17 cellular contexts compared by ENCODE assay signal in genomic region chr2:84792856-84793522, GRCh38.
DNase-seq lines count a peak whose midpoint lies in the region; ATAC-seq, FAIRE-seq and TF ChIP-seq lines count a peak whose summit lies in the region.
"Had no signal": no experiment of that assay in that cellular context is flagged by ENCODE, and none has a peak within 500 bp of the region (broad histone marks: within the 10 kb centered on the region; RNA-seq: fewer than 3 reads in every experiment).

No MANE protein-coding gene starts in this region.

- no peak overlapping the region for H3K27ac Mint-ChIP-seq in CD8-positive, alpha-beta T cell
- H3K27ac Mint-ChIP-seq: H9 had no signal

- no peaks in the 10 kb centered on the region for H3K36me3 Mint-ChIP-seq in CD8-positive, alpha-beta T cell

- POLR2A ChIA-PET in CD8-positive, alpha-beta T cell (lab: Charles Lee), result no interaction called here

- H3K4me3 Mint-ChIP-seq in CD8-positive, alpha-beta T cell, result no peak overlapping the region
- H3K4me3 Mint-ChIP-seq: H9 had no signal

- H3K27me3 ChIP-seq in CD8-positive, alpha-beta T cell (ENCODE audit: insufficient read depth, low read length), result no peaks in the 10 kb centered on the region
- H3K27me3 ChIP-seq: BLaER1, Peyer's patch had no signal

- no peak for TF ChIP-seq CTCF in fibroblast of mammary gland (conservative IDR thresholded peaks at IDR 0.05; ENCODE audit: control insufficient read depth, insufficient read depth, low read depth, low read length)
- TF ChIP-seq CTCF in CD8-positive, alpha-beta T cell (IDR thresholded peaks at IDR 0.05), result no peak

- H3K27me3 Mint-ChIP-seq in CD8-positive, alpha-beta T cell (ENCODE audit: low read depth), result no peaks in the 10 kb centered on the region

- no peaks in the 10 kb centered on the region for H3K4me1 ChIP-seq in CD8-positive, alpha-beta T cell (ENCODE audit: insufficient read depth, low read length)
- H3K4me1 ChIP-seq: BLaER1, Peyer's patch had no signal

- no peaks in the 10 kb centered on the region for H3K9me3 ChIP-seq in CD8-positive, alpha-beta T cell (ENCODE audit: low read length)
- H3K9me3 ChIP-seq: Peyer's patch had no signal

- no peaks in the 10 kb centered on the region for H3K36me3 ChIP-seq in CD8-positive, alpha-beta T cell (ENCODE audit: insufficient read depth, low read length)
- H3K36me3 ChIP-seq: BLaER1, Peyer's patch had no signal

- intact Hi-C loops in CD8-positive, alpha-beta T cell (cut with DNase I, micrococcal nuclease), result no loop called here

- CTCF ChIA-PET in CD8-positive, alpha-beta T cell (lab: Charles Lee), result interaction anchor here (1.3 kb wide), 1 partner anchor 40 kb away, joined by 3 read pairs; no protein-coding TSS in a partner anchor

- peak; percentile 61 for FAIRE-seq in urothelium cell line (lab: Jason Lieb, UNC)
- FAIRE-seq: GM12891 had no signal

- peaks cover 9% of the 10 kb centered on the region for H3K4me1 Mint-ChIP-seq in CD8-positive, alpha-beta T cell (ENCODE audit: low read depth)

- peaks cover 2% of the 10 kb centered on the region for H3K9me3 Mint-ChIP-seq in CD8-positive, alpha-beta T cell

- H3K27ac ChIP-seq in CD8-positive, alpha-beta T cell (ENCODE audit: low read depth, low read length), result no peak overlapping the region
- H3K27ac ChIP-seq: 22Rv1, BLaER1, Peyer's patch had no signal

- no peak for ATAC-seq in CD8-positive, alpha-beta T cell

- peak; percentile 16 for DNase-seq in DMS53 (lab: John Stamatoyannopoulos, UW)
- no peak for DNase-seq in DMS53 treated with DMSO at 0.1 percent for 48 hours (lab: John Stamatoyannopoulos, UW; ENCODE audit: unreplicated experiment)
- peak; percentile 53 for DNase-seq in RPMI7951 (ENCODE audit: low read depth)
- DNase-seq in fibroblast of mammary gland (ENCODE audit: low read depth), result peak; percentile 48
- DNase-seq in urothelium cell line (ENCODE audit: low spot score), result no peak
- no peak for DNase-seq in SIG-M5 treated with dmso at 0.1 percent for 504 hours (lab: John Stamatoyannopoulos, UW; ENCODE audit: unreplicated experiment)
- DNase-seq in foreskin melanocyte, result no peak
- DNase-seq in CD8-positive, alpha-beta T cell, result no peak
- DNase-seq: H9, NCI-H1048, NCI-H1694, NCI-H774, Peyer's patch, SHP77 had no signal

- no peak overlapping the region for H3K4me3 ChIP-seq in fibroblast of mammary gland (ENCODE audit: control insufficient read depth, low read depth, low read length)
- H3K4me3 ChIP-seq in CD8-positive, alpha-beta T cell (ENCODE audit: low read depth, low read length), result no peak overlapping the region
- H3K4me3 ChIP-seq: BLaER1, Peyer's patch had no signal

Comparison
In these comparisons a context has a peak if more than half of its experiments do, and no peak if none do; other contexts are left out.
1. DNase-seq: peak in DMS53 (single experiment), RPMI7951 (single experiment) and fibroblast of mammary gland (single experiment); none in DMS53 treated with DMSO at 0.1 percent for 48 hours (single experiment), urothelium cell line (single experiment), SIG-M5 treated with dmso at 0.1 percent for 504 hours (single experiment), foreskin melanocyte (single experiment) and CD8-positive, alpha-beta T cell (0 of 7).